Comparison of ENCODE assay signal across 9 cellular contexts in genomic region chr7:158973440-158973839, GRCh38.
DNase-seq lines count a peak whose midpoint lies in the region; ATAC-seq and TF ChIP-seq lines count a peak whose summit lies in the region.
"Had no signal": no experiment of that assay in that cellular context is flagged by ENCODE, and none has a peak within 500 bp of the region (broad histone marks: within the 10 kb centered on the region; RNA-seq: fewer than 3 reads in every experiment).

No MANE protein-coding gene starts in this region.

- no peak overlapping the region for H3K27ac ChIP-seq in lower lobe of right lung
- H3K27ac ChIP-seq in aorta (ENCODE audit: low read depth in 1 of 2, low read length in 2 of 2), result no peak overlapping the region
- H3K27ac ChIP-seq: neutrophil had no signal

- peaks cover 6% of the 10 kb centered on the region for H3K36me3 Mint-ChIP-seq in Calu3 (ENCODE audit: insufficient read depth, unreplicated experiment)

- intact Hi-C loops in Calu3 (cut with micrococcal nuclease; ENCODE audit: unreplicated experiment), result no loop called here
- intact Hi-C loops in lower lobe of right lung (cut with DNase I), result no loop called here
- intact Hi-C loops in aorta (cut with DNase I), result no loop called here

- no peaks in the 10 kb centered on the region for H3K27me3 Mint-ChIP-seq in Calu3 (ENCODE audit: unreplicated experiment)

- H3K4me3 ChIP-seq in adipocyte (ENCODE audit: low read length) (no peak overlapping the region), lower lobe of right lung (peak overlapping the region; percentile 17), aorta (ENCODE audit: low read length in 2 of 2) (no peak overlapping the region)

- H3K9me3 Mint-ChIP-seq in Calu3 (ENCODE audit: low read depth, unreplicated experiment), result no peaks in the 10 kb centered on the region

- CTCF ChIA-PET in Calu3 (lab: Charles Lee), result no interaction called here

- peak overlapping the region; percentile 49 for H3K4me3 Mint-ChIP-seq in Calu3 (ENCODE audit: low read depth, unreplicated experiment)

- no peaks in the 10 kb centered on the region for H3K27me3 ChIP-seq in adipocyte (replicated peaks; ENCODE audit: control insufficient read depth, insufficient read depth, low read length)
- H3K27me3 ChIP-seq in lower lobe of right lung (ENCODE audit: low read depth), result no peaks in the 10 kb centered on the region
- no peaks in the 10 kb centered on the region for H3K27me3 ChIP-seq in aorta (ENCODE audit: control insufficient read depth in 1 of 2, insufficient read depth in 2 of 2, low read length in 1 of 2)

- H3K9ac ChIP-seq in adipocyte (ENCODE audit: low read length), result no peak overlapping the region

- DNase-seq in Calu3 (peak; percentile 60), NCI-H526 (lab: John Stamatoyannopoulos, UW) (peak; percentile 86 to 97), adipocyte (ENCODE audit: low read depth) (peak; percentile 19), lower lobe of right lung (no peak), cerebellum (ENCODE audit: low spot score) (no peak), aorta (no peak), NCI-H2227 treated with DMSO at 0.1 percent for 48 hours (lab: John Stamatoyannopoulos, UW) (no peak), HuH-7 (ENCODE audit: low spot score) (no peak)

- H3K4me1 Mint-ChIP-seq in Calu3 (ENCODE audit: low read depth, unreplicated experiment), result peaks cover 8% of the 10 kb centered on the region

- WGBS in aorta, 2 donors, result 36 to 66% methylated on average over 34 to 43 of the region's 43 CpGs

- peak; percentile 32 for TF ChIP-seq CTCF in Calu3 (IDR thresholded peaks at IDR 0.05; ENCODE audit: unreplicated experiment)
- peak; percentile 40 for TF ChIP-seq CTCF in lower lobe of right lung (IDR thresholded peaks at IDR 0.05)

- no peak overlapping the region for H3K27ac Mint-ChIP-seq in Calu3 (ENCODE audit: unreplicated experiment)

- ATAC-seq in lower lobe of right lung (peak in 1 of 2 donors; percentile 77), aorta (ENCODE audit: low FRiP score) (no peak)

- H3K9me3 ChIP-seq in adipocyte (ENCODE audit: control insufficient read depth, low read length) (peaks cover 15% of the 10 kb centered on the region), lower lobe of right lung (peaks cover 9% of the 10 kb centered on the region), aorta (ENCODE audit: control insufficient read depth, low read length) (peaks cover 7% of the 10 kb centered on the region)

- no TSS peak for BruUV-seq in Calu3 (replicated peaks; lab: Mats Ljungman, UMichigan)

- H3K4me1 ChIP-seq in adipocyte (ENCODE audit: control insufficient read depth, insufficient read depth, low read length), result peaks cover 4% of the 10 kb centered on the region
- peaks cover 7% of the 10 kb centered on the region for H3K4me1 ChIP-seq in lower lobe of right lung
- no peaks in the 10 kb centered on the region for H3K4me1 ChIP-seq in aorta (ENCODE audit: control insufficient read depth in 1 of 2, insufficient read depth in 2 of 2, low read length in 2 of 2)

- no peaks in the 10 kb centered on the region for H3K36me3 ChIP-seq in adipocyte (ENCODE audit: control insufficient read depth, insufficient read depth, low read length, severe bottlenecking)
- no peaks in the 10 kb centered on the region for H3K36me3 ChIP-seq in lower lobe of right lung
- H3K36me3 ChIP-seq in aorta (ENCODE audit: control insufficient read depth in 1 of 2, insufficient read depth in 2 of 2, low read length in 1 of 2), result no peaks in the 10 kb centered on the region
- H3K36me3 ChIP-seq: neutrophil had no signal

Comparison
In these comparisons a context has a peak if more than half of its experiments do, and no peak if none do; other contexts are left out.
1. DNase-seq: peak in Calu3 (single experiment), NCI-H526 (2 of 2) and adipocyte (single experiment); none in lower lobe of right lung (single experiment), cerebellum (single experiment), aorta (0 of 2), NCI-H2227 treated with DMSO at 0.1 percent for 48 hours (single experiment) and HuH-7 (single experiment).